Comparison of ENCODE assay signal across 1 cellular context in the genomic region with DNA sequence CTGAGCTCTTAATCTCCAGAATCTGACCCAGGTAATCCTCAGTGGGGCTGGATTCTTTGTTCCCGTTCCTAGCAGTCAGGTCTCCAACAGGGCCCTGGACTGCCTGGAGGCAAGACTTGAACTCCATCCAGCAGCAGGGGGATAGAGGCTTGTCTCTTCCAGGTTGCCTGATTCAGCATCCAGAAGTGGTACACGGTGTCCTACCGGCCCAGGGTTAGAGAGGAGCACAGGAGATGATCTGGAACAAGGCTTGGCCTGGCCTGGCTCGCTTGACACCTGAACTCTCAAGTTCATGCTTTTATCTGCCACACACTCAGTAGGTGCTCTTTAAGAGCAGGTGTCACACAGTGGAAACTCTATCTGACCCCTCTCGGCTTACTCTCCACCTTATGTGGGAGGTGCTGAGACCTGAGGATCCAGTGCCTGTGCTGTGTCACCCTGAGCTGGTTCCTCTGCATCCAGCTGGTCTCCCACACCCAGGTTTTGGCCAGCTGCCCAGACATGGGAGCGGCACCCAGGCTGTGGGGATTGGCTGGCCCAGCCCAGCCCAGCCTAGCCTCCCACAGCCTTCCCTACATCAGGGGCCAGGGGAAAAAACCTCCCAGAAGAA.
TF ChIP-seq lines count a peak whose summit lies in the region.

Gene CYP4F3, plus strand, starts transcription at position 604 of the 610 bp plus-strand sequence. CDS start 519 bp downstream, outside the sequence.

TF ChIP-seq in K562, 482 proteins besides CTCF, POLR2A, EP300 and RAD21 (continued from another document and continues in another):
- TF ChIP-seq, protein P1, sequence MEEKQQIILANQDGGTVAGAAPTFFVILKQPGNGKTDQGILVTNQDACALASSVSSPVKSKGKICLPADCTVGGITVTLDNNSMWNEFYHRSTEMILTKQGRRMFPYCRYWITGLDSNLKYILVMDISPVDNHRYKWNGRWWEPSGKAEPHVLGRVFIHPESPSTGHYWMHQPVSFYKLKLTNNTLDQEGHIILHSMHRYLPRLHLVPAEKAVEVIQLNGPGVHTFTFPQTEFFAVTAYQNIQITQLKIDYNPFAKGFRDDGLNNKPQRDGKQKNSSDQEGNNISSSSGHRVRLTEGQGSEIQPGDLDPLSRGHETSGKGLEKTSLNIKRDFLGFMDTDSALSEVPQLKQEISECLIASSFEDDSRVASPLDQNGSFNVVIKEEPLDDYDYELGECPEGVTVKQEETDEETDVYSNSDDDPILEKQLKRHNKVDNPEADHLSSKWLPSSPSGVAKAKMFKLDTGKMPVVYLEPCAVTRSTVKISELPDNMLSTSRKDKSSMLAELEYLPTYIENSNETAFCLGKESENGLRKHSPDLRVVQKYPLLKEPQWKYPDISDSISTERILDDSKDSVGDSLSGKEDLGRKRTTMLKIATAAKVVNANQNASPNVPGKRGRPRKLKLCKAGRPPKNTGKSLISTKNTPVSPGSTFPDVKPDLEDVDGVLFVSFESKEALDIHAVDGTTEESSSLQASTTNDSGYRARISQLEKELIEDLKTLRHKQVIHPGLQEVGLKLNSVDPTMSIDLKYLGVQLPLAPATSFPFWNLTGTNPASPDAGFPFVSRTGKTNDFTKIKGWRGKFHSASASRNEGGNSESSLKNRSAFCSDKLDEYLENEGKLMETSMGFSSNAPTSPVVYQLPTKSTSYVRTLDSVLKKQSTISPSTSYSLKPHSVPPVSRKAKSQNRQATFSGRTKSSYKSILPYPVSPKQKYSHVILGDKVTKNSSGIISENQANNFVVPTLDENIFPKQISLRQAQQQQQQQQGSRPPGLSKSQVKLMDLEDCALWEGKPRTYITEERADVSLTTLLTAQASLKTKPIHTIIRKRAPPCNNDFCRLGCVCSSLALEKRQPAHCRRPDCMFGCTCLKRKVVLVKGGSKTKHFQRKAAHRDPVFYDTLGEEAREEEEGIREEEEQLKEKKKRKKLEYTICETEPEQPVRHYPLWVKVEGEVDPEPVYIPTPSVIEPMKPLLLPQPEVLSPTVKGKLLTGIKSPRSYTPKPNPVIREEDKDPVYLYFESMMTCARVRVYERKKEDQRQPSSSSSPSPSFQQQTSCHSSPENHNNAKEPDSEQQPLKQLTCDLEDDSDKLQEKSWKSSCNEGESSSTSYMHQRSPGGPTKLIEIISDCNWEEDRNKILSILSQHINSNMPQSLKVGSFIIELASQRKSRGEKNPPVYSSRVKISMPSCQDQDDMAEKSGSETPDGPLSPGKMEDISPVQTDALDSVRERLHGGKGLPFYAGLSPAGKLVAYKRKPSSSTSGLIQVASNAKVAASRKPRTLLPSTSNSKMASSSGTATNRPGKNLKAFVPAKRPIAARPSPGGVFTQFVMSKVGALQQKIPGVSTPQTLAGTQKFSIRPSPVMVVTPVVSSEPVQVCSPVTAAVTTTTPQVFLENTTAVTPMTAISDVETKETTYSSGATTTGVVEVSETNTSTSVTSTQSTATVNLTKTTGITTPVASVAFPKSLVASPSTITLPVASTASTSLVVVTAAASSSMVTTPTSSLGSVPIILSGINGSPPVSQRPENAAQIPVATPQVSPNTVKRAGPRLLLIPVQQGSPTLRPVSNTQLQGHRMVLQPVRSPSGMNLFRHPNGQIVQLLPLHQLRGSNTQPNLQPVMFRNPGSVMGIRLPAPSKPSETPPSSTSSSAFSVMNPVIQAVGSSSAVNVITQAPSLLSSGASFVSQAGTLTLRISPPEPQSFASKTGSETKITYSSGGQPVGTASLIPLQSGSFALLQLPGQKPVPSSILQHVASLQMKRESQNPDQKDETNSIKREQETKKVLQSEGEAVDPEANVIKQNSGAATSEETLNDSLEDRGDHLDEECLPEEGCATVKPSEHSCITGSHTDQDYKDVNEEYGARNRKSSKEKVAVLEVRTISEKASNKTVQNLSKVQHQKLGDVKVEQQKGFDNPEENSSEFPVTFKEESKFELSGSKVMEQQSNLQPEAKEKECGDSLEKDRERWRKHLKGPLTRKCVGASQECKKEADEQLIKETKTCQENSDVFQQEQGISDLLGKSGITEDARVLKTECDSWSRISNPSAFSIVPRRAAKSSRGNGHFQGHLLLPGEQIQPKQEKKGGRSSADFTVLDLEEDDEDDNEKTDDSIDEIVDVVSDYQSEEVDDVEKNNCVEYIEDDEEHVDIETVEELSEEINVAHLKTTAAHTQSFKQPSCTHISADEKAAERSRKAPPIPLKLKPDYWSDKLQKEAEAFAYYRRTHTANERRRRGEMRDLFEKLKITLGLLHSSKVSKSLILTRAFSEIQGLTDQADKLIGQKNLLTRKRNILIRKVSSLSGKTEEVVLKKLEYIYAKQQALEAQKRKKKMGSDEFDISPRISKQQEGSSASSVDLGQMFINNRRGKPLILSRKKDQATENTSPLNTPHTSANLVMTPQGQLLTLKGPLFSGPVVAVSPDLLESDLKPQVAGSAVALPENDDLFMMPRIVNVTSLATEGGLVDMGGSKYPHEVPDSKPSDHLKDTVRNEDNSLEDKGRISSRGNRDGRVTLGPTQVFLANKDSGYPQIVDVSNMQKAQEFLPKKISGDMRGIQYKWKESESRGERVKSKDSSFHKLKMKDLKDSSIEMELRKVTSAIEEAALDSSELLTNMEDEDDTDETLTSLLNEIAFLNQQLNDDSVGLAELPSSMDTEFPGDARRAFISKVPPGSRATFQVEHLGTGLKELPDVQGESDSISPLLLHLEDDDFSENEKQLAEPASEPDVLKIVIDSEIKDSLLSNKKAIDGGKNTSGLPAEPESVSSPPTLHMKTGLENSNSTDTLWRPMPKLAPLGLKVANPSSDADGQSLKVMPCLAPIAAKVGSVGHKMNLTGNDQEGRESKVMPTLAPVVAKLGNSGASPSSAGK (IDR thresholded peaks at IDR 0.05): no peak
- no peak for TF ChIP-seq TOE1 (IDR thresholded peaks at IDR 0.05; ENCODE audit: borderline replicate concordance)
- no peak for TF ChIP-seq TOE1 (CRISPR knock-in tag; IDR thresholded peaks at IDR 0.05; ENCODE audit: borderline replicate concordance, low read depth)
- TF ChIP-seq, protein P2, sequence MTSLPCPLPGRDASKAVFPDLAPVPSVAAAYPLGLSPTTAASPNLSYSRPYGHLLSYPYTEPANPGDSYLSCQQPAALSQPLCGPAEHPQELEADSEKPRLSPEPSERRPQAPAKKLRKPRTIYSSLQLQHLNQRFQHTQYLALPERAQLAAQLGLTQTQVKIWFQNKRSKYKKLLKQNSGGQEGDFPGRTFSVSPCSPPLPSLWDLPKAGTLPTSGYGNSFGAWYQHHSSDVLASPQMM (CRISPR knock-in tag; IDR thresholded peaks at IDR 0.05): no peak
- no peak for TF ChIP-seq FOXK2 (conservative IDR thresholded peaks at IDR 0.05 in 1 of 2, IDR thresholded peaks at IDR 0.05 in 1 of 2; ENCODE audit: low read depth in 2 of 2)
- TF ChIP-seq MXI1 (IDR thresholded peaks at IDR 0.05; ENCODE audit: low read depth, low read length): no peak
- peak; percentile 88 for TF ChIP-seq CTBP1 (IDR thresholded peaks at IDR 0.05; ENCODE audit: borderline replicate concordance)
- peak; percentile 34; the same call in 1 of the 2 replicates for TF ChIP-seq SMARCA4 (IDR thresholded peaks at IDR 0.05)
- peak; percentile 75 for TF ChIP-seq MAFK (IDR thresholded peaks at IDR 0.05; ENCODE audit: low read length)
- TF ChIP-seq ARNT (IDR thresholded peaks at IDR 0.05): no peak
- TF ChIP-seq RBM14 (IDR thresholded peaks at IDR 0.05; ENCODE audit: borderline replicate concordance, insufficient read depth, low read depth, low read length): no peak
- no peak for TF ChIP-seq HMGXB4 (CRISPR knock-in tag; IDR thresholded peaks at IDR 0.05)
- TF ChIP-seq FOXP1 (CRISPR knock-in tag; IDR thresholded peaks at IDR 0.05): no peak
- TF ChIP-seq, protein P3, sequence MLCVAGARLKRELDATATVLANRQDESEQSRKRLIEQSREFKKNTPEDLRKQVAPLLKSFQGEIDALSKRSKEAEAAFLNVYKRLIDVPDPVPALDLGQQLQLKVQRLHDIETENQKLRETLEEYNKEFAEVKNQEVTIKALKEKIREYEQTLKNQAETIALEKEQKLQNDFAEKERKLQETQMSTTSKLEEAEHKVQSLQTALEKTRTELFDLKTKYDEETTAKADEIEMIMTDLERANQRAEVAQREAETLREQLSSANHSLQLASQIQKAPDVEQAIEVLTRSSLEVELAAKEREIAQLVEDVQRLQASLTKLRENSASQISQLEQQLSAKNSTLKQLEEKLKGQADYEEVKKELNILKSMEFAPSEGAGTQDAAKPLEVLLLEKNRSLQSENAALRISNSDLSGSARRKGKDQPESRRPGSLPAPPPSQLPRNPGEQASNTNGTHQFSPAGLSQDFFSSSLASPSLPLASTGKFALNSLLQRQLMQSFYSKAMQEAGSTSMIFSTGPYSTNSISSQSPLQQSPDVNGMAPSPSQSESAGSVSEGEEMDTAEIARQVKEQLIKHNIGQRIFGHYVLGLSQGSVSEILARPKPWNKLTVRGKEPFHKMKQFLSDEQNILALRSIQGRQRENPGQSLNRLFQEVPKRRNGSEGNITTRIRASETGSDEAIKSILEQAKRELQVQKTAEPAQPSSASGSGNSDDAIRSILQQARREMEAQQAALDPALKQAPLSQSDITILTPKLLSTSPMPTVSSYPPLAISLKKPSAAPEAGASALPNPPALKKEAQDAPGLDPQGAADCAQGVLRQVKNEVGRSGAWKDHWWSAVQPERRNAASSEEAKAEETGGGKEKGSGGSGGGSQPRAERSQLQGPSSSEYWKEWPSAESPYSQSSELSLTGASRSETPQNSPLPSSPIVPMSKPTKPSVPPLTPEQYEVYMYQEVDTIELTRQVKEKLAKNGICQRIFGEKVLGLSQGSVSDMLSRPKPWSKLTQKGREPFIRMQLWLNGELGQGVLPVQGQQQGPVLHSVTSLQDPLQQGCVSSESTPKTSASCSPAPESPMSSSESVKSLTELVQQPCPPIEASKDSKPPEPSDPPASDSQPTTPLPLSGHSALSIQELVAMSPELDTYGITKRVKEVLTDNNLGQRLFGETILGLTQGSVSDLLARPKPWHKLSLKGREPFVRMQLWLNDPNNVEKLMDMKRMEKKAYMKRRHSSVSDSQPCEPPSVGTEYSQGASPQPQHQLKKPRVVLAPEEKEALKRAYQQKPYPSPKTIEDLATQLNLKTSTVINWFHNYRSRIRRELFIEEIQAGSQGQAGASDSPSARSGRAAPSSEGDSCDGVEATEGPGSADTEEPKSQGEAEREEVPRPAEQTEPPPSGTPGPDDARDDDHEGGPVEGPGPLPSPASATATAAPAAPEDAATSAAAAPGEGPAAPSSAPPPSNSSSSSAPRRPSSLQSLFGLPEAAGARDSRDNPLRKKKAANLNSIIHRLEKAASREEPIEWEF (CRISPR knock-in tag; IDR thresholded peaks at IDR 0.05): no peak
- peak; percentile 63 for TF ChIP-seq ZNF316 (IDR thresholded peaks at IDR 0.05)
- TF ChIP-seq MCM2 (IDR thresholded peaks at IDR 0.05; ENCODE audit: low read depth): no peak
- TF ChIP-seq ZNF830 (CRISPR knock-in tag; IDR thresholded peaks at IDR 0.05): no peak
- TF ChIP-seq PTTG1 (tag; IDR thresholded peaks at IDR 0.05; ENCODE audit: low read depth): no peak
- TF ChIP-seq, protein P4, sequence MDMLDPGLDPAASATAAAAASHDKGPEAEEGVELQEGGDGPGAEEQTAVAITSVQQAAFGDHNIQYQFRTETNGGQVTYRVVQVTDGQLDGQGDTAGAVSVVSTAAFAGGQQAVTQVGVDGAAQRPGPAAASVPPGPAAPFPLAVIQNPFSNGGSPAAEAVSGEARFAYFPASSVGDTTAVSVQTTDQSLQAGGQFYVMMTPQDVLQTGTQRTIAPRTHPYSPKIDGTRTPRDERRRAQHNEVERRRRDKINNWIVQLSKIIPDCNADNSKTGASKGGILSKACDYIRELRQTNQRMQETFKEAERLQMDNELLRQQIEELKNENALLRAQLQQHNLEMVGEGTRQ (CRISPR knock-in tag; IDR thresholded peaks at IDR 0.05): no peak
- TF ChIP-seq CBFA2T2 (conservative IDR thresholded peaks at IDR 0.05): peak; percentile 26
- peak in 1 of 2 experiments; percentile 27; a peak in 1 of 4 replicates for TF ChIP-seq NRF1 (conservative IDR thresholded peaks at IDR 0.05 in 1 of 2, IDR thresholded peaks at IDR 0.05 in 1 of 2)
- no peak for TF ChIP-seq ZNF384 (IDR thresholded peaks at IDR 0.05; ENCODE audit: low read depth, low read length)
- no peak for TF ChIP-seq BCL6 (CRISPR knock-in tag; IDR thresholded peaks at IDR 0.05)
- peak; percentile 59; the same call in 1 of the 2 replicates for TF ChIP-seq KLF16 (IDR thresholded peaks at IDR 0.05)
- peak; percentile 61 for TF ChIP-seq CBFA2T3 (IDR thresholded peaks at IDR 0.05)
- TF ChIP-seq ZKSCAN1 (IDR thresholded peaks at IDR 0.05; ENCODE audit: low read depth, low read length): peak; percentile 88
- peak; percentile 76; the same call in 1 of the 2 replicates for TF ChIP-seq ZEB2 (IDR thresholded peaks at IDR 0.05)
- no peak for TF ChIP-seq ZNF584 (CRISPR knock-in tag; IDR thresholded peaks at IDR 0.05; ENCODE audit: low read depth)
- no peak for TF ChIP-seq SIRT6 (IDR thresholded peaks at IDR 0.05; ENCODE audit: low read depth, low read length)
- peak; percentile 97 for TF ChIP-seq NFIC (IDR thresholded peaks at IDR 0.05)
- TF ChIP-seq, protein P5, sequence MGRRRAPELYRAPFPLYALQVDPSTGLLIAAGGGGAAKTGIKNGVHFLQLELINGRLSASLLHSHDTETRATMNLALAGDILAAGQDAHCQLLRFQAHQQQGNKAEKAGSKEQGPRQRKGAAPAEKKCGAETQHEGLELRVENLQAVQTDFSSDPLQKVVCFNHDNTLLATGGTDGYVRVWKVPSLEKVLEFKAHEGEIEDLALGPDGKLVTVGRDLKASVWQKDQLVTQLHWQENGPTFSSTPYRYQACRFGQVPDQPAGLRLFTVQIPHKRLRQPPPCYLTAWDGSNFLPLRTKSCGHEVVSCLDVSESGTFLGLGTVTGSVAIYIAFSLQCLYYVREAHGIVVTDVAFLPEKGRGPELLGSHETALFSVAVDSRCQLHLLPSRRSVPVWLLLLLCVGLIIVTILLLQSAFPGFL (CRISPR knock-in tag; IDR thresholded peaks at IDR 0.05): no peak
- TF ChIP-seq FOXA3 (CRISPR knock-in tag; conservative IDR thresholded peaks at IDR 0.05 in 1 of 2, IDR thresholded peaks at IDR 0.05 in 1 of 2): no peak
